1 cellular context compared by ENCODE assay signal in the genomic region with DNA sequence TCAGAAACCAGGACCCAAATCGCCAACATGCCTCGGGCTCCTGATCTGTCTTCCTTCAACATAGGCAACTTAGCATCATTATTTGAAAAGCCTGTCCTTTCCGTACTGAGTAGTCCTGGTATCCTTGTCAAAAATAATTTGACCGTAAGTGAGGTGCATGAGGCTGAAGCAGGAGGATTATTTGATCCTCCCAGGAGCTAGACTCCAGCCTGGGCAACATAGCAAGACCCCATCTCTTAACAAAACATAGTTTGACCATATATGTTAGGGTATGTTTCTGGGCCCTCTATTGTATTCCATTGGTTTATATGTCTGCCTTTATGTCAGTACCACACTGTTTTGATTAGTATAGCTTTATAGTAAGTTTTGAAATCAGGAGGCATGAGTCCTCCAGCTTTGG.
TF ChIP-seq lines count a peak whose summit lies in the region.

No MANE protein-coding gene starts in this region.

TF ChIP-seq in HepG2, 621 proteins besides CTCF, POLR2A, EP300 and RAD21:
- TF ChIP-seq LCORL (IDR thresholded peaks at IDR 0.05), result no peak
- TF ChIP-seq LCORL (CRISPR knock-in tag; IDR thresholded peaks at IDR 0.05), result no peak
- no peak for TF ChIP-seq ZNF749 (CRISPR knock-in tag; IDR thresholded peaks at IDR 0.05; ENCODE audit: borderline replicate concordance)
- TF ChIP-seq TBP (CRISPR knock-in tag; IDR thresholded peaks at IDR 0.05), result no peak
- no peak for TF ChIP-seq ATAD3A (CRISPR knock-in tag; IDR thresholded peaks at IDR 0.05)
- peak; percentile 70 for TF ChIP-seq ZNF121 (CRISPR knock-in tag; IDR thresholded peaks at IDR 0.05)
- TF ChIP-seq, protein P1, sequence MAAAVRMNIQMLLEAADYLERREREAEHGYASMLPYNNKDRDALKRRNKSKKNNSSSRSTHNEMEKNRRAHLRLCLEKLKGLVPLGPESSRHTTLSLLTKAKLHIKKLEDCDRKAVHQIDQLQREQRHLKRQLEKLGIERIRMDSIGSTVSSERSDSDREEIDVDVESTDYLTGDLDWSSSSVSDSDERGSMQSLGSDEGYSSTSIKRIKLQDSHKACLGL (CRISPR knock-in tag; IDR thresholded peaks at IDR 0.05), result no peak
